ENCODE assay signal across 11 cellular contexts in the genomic region with DNA sequence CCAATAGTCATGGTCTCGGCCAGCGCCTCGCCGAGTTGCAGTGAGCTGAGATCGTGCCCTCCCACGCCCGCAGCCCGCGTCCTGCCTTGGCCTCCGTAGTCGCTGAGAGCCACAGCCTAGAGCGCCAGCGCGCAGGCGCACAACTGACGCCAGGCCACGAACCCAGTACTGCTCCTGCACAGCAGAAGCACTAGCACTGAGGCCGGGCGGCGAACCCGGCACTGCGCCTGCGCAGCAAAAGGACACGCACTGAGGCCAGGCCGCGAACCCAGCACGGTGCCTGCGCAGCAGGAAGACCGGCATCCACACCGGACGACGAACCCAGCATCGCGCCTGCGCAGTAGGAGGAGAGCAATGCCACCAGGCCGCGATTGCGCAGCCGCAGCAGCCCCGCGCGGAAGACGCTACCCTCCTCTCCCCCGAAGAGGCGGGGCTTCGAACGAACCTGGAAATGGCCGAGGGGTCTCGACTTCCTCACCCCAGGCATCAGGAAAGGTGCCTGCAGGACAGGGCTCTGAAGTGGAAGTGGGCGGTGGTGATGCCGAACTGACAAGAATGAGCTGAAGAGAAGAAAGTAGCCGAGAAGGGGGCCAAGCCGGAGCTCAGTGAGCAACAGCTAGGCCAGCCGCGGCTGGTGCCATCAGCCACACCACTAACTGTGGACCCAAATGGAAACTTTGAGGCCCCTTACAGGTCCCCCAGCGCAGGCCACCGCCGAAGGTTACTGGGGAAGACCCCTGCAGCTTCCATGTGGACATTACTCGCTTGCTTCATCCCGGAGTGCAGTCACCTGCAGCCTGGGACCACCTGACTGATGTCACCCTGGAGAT. TPM values are rescaled to one million over a fixed set of nuclear protein-coding genes. Genes with fewer than 3 reads are reported as not detected.
DNase-seq lines count a peak whose midpoint lies in the region; TF ChIP-seq lines count a peak whose summit lies in the region.
"Had no signal": no experiment of that assay in that cellular context is flagged by ENCODE, and none has a peak within 500 bp of the region (broad histone marks: within the 10 kb centered on the region; RNA-seq: fewer than 3 reads in every experiment).

No MANE protein-coding gene starts in this region.

- H3K27me3 ChIP-seq in WERI-Rb-1 (ENCODE audit: insufficient read depth, low read depth, severe bottlenecking) (no peaks in the 10 kb centered on the region), mammary epithelial cell (ENCODE audit: insufficient read depth, low read length) (no peaks in the 10 kb centered on the region), mesendoderm (ENCODE audit: insufficient read depth, low read length, poor library complexity) (no peaks in the 10 kb centered on the region)

- no TSS peak for BruUV-seq in mammary epithelial cell (replicated peaks; lab: Mats Ljungman, UMichigan)

- H3K4me1 ChIP-seq in mammary epithelial cell (ENCODE audit: insufficient read depth, low read length): peaks cover 3% of the 10 kb centered on the region
- H3K4me1 ChIP-seq in mesendoderm (ENCODE audit: control insufficient read depth, low read depth, low read length): peaks cover 5% of the 10 kb centered on the region

- 30% methylated on average over 30 of the region's 60 CpGs for WGBS in mammary epithelial cell (ENCODE audit: low coverage, missing lambda C conversion rate)
- WGBS in mesendoderm (ENCODE audit: extremely low coverage, insufficient coverage, low lambda C conversion rate): no CpG with 5 or more reads among the region's 60 CpGs

- no peak overlapping the region for H3K27ac ChIP-seq in WERI-Rb-1
- no peak overlapping the region for H3K27ac ChIP-seq in mammary epithelial cell (ENCODE audit: insufficient read depth, low read depth, low read length)
- H3K27ac ChIP-seq in mesendoderm (ENCODE audit: low read depth, low read length): no peak overlapping the region

- in situ Hi-C loops in mammary epithelial cell (cut with MboI; ENCODE audit: low sequenced_read_pairs in 2 of 2): no loop called here

- no peak overlapping the region for H2BK120ac ChIP-seq in mesendoderm (ENCODE audit: low read depth, low read length)

- peak overlapping the region; percentile 58 for H3K4me2 ChIP-seq in mammary epithelial cell (ENCODE audit: insufficient read depth, low read depth, low read length)
- no peak overlapping the region for H3K4me2 ChIP-seq in mesendoderm (ENCODE audit: low read length)

- H3K23ac ChIP-seq in mesendoderm (ENCODE audit: low read length): no peak overlapping the region

- dilution Hi-C loops in mammary epithelial cell (cut with HindIII; ENCODE audit: low sequenced_read_pairs): loop anchor here (5.0 kb wide), 1 partner anchor 48 kb away; no protein-coding TSS in a partner anchor

- DNase-seq in WERI-Rb-1: peak; percentile 10
- no peak for DNase-seq in mammary epithelial cell
- peak; percentile 46 for DNase-seq in islet precursor cell
- DNase-seq in stimulated activated CD4-positive, alpha-beta T cell treated with anti-CD3 and anti-CD28 coated beads, Interleukin-4, amount 100 ng/mL, for 24 hours: peak; percentile 35
- DNase-seq in 8988T: no peak
- no peak for DNase-seq in germinal center (ENCODE audit: low spot score)
- DNase-seq in mesendoderm: no peak
- no peak for DNase-seq in effector CD4-positive, alpha-beta T cell
- DNase-seq: HFFc6, NCI-H187 treated with DMSO at 0.1 percent for 48 hours, RPMI8226 had no signal

- H3K4me3 ChIP-seq in WERI-Rb-1 (ENCODE audit: low read depth, low read length) (no peak overlapping the region), mammary epithelial cell (replicated peaks in 1 of 3; ENCODE audit: insufficient read depth in 1 of 3, low read depth in 2 of 3, low read length in 3 of 3) (peak overlapping the region in 1 of 3 experiments; percentile 4), mesendoderm (ENCODE audit: low read length) (no peak overlapping the region)

- H3K56ac ChIP-seq in mesendoderm (ENCODE audit: low read length): no peak overlapping the region

- H2BK15ac ChIP-seq in mesendoderm (replicated peaks; ENCODE audit: low read depth): no peak overlapping the region

- intact Hi-C loops in mammary epithelial cell (cut with micrococcal nuclease): no loop called here

- H3K9me3 ChIP-seq in WERI-Rb-1 (ENCODE audit: severe bottlenecking) (no peaks in the 10 kb centered on the region), mammary epithelial cell (replicated peaks; ENCODE audit: insufficient read depth, low read length) (peaks cover 5% of the 10 kb centered on the region)

- H3K79me2 ChIP-seq in mammary epithelial cell (ENCODE audit: insufficient read depth, low read length) (no peaks in the 10 kb centered on the region), mesendoderm (ENCODE audit: control insufficient read depth, insufficient read depth, low read length) (no peaks in the 10 kb centered on the region)

- CTCF ChIA-PET in mammary epithelial cell (lab: Charles Lee; ENCODE audit: low non-redundant PET): no interaction called here

- H3K9ac ChIP-seq in mammary epithelial cell (ENCODE audit: insufficient read depth, low read length) (no peak overlapping the region), mesendoderm (ENCODE audit: low read length) (no peak overlapping the region)

- no peak overlapping the region for H3K18ac ChIP-seq in mesendoderm (ENCODE audit: low read length)

- H3K4ac ChIP-seq in mesendoderm (ENCODE audit: low read depth, low read length): no peak overlapping the region

- no peak overlapping the region for H2AK5ac ChIP-seq in mesendoderm (ENCODE audit: low read length)

- no peak overlapping the region for H4K8ac ChIP-seq in mesendoderm (ENCODE audit: low read depth, low read length)

- TF ChIP-seq CTCF in WERI-Rb-1 (IDR thresholded peaks at IDR 0.05; ENCODE audit: low read depth, low read length) (no peak), mammary epithelial cell (conservative IDR thresholded peaks at IDR 0.05 in 1 of 2, IDR thresholded peaks at IDR 0.05 in 1 of 2; ENCODE audit: extremely low read depth in 1 of 2, insufficient read depth in 1 of 2, low read depth in 1 of 2, low read length in 2 of 2) (no peak)

- no peaks in the 10 kb centered on the region for H3K79me1 ChIP-seq in mesendoderm (ENCODE audit: low read length)

- peak overlapping the region; percentile 69 for H2AFZ ChIP-seq in mammary epithelial cell (ENCODE audit: low read depth, low read length)

- H3K36me3 ChIP-seq in WERI-Rb-1 (no peaks in the 10 kb centered on the region), mammary epithelial cell (ENCODE audit: insufficient read depth, low read length) (no peaks in the 10 kb centered on the region), mesendoderm (ENCODE audit: control insufficient read depth, insufficient read depth, low read length) (no peaks in the 10 kb centered on the region)

- no peak overlapping the region for H2BK5ac ChIP-seq in mesendoderm (ENCODE audit: low read length)

- no peaks in the 10 kb centered on the region for H4K20me1 ChIP-seq in mammary epithelial cell (ENCODE audit: insufficient read depth, low read length)

- no peak overlapping the region for H4K5ac ChIP-seq in mesendoderm (ENCODE audit: low read length)

RNA-seq across cellular contexts. Expression of a gene that starts 7.5 kb away (rescaled TPM):
- not detected for total RNA-seq in mammary epithelial cell
- not detected for polyA plus RNA-seq in mammary epithelial cell
- polyA minus RNA-seq in mammary epithelial cell: not detected
- 0.62 TPM for polyA plus RNA-seq in mesendoderm (2013, experiment 1 of 2)
- 0.45 TPM for polyA plus RNA-seq in mesendoderm (2013, experiment 2 of 2)

RNA-seq across cellular contexts. Expression of a gene that starts 24.5 kb away (rescaled TPM):
- total RNA-seq in mammary epithelial cell: not detected
- not detected for polyA plus RNA-seq in mammary epithelial cell
- not detected for polyA minus RNA-seq in mammary epithelial cell
- polyA plus RNA-seq in mesendoderm (2013, experiment 1 of 2): 0.20 TPM
- 0.18 TPM for polyA plus RNA-seq in mesendoderm (2013, experiment 2 of 2)
- total RNA-seq: HFFc6 had no signal

RNA-seq across cellular contexts. Expression of a gene that starts 28.3 kb away (rescaled TPM):
- not detected for total RNA-seq in mammary epithelial cell
- not detected for polyA plus RNA-seq in mammary epithelial cell
- not detected for polyA minus RNA-seq in mammary epithelial cell
- not detected for polyA plus RNA-seq in mesendoderm (2013, experiment 1 of 2)
- not detected for polyA plus RNA-seq in mesendoderm (2013, experiment 2 of 2)
- total RNA-seq: HFFc6 had no signal

Comparison
In these comparisons a context has a peak if more than half of its experiments do, and no peak if none do; other contexts are left out.
1. DNase-seq: peak in WERI-Rb-1 (single experiment), islet precursor cell (single experiment) and stimulated activated CD4-positive, alpha-beta T cell treated with anti-CD3 and anti-CD28 coated beads, Interleukin-4, amount 100 ng/mL, for 24 hours (single experiment); none in mammary epithelial cell (single experiment), 8988T (single experiment), germinal center (single experiment), mesendoderm (single experiment) and effector CD4-positive, alpha-beta T cell (single experiment).